ENCODE assay signal across 21 cellular contexts in the genomic region with DNA sequence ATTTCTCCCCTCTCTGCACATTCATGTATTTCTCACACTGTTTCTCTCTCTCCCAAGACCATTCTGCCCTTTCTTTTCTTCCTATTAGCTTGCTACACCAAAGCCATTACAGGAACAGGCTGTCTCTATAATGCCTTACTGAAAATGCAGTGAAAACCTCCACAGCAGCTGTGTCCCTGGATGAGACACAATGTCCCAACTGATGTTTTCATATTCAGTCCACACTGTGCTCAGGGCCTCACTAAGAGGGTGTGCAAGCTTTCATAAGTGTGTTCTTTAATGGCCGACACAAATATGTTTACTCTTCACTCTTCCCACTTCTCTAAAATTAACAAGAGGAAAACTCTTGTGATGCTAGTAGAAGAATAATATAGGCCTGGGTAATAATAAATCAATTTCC.
"Had no signal": no experiment of that assay in that cellular context is flagged by ENCODE, and none has a peak within 500 bp of the region (broad histone marks: within the 10 kb centered on the region; RNA-seq: fewer than 3 reads in every experiment).

No MANE protein-coding gene starts in this region.

- H3K9me3 ChIP-seq: adrenal gland, ascending aorta, breast epithelium, esophagus squamous epithelium, gastrocnemius medialis, right lobe of liver, thyroid gland had no signal

- H3K4me1 Mint-ChIP-seq: activated B cell treated with CpG ODN at 0.5 μM for 24 hours; activated CD4-positive, alpha-beta T cell treated with anti-CD3 and anti-CD28 coated beads for 36 hours; central memory CD8-positive, alpha-beta T cell had no signal

- H3K27me3 Mint-ChIP-seq: activated B cell treated with CpG ODN at 0.5 μM for 24 hours; activated CD4-positive, alpha-beta T cell treated with anti-CD3 and anti-CD28 coated beads for 36 hours; activated naive CD8-positive, alpha-beta T cell; central memory CD8-positive, alpha-beta T cell had no signal

- H3K4me3 Mint-ChIP-seq: activated B cell treated with CpG ODN at 0.5 μM for 24 hours; activated CD4-positive, alpha-beta T cell treated with anti-CD3 and anti-CD28 coated beads for 36 hours; activated naive CD8-positive, alpha-beta T cell; activated T-cell treated with anti-CD3 and anti-CD28 coated beads, Interleukin-2, amount 50 U/mL, for 4 hours; central memory CD8-positive, alpha-beta T cell; effector memory CD8-positive, alpha-beta T cell had no signal

- H3K4me3 ChIP-seq: adrenal gland, ascending aorta, breast epithelium, esophagus squamous epithelium, gastrocnemius medialis, right lobe of liver, thyroid gland had no signal

- H3K4me1 ChIP-seq: breast epithelium, right lobe of liver, thyroid gland had no signal

- H3K27ac ChIP-seq: right lobe of liver had no signal

- DNase-seq: activated B cell treated with CpG ODN at 0.5 μM for 24 hours; activated CD4-positive, alpha-beta T cell treated with anti-CD3 and anti-CD28 coated beads, Interleukin-2, amount 50 U/mL, for 4 hours; activated CD8-positive, alpha-beta memory T cell treated with anti-CD3 and anti-CD28 coated beads, Interleukin-2, amount 50 U/mL, for 48 hours; activated naive CD4-positive, alpha-beta T cell; activated T-cell treated with anti-CD3 and anti-CD28 coated beads, Interleukin-2, amount 50 U/mL, for 4 hours; effector memory CD8-positive, alpha-beta T cell; esophagus squamous epithelium; mammary epithelial cell; occipital lobe; stimulated activated CD4-positive, alpha-beta T cell treated with anti-CD3 and anti-CD28 coated beads, Interleukin-4, amount 100 ng/mL, for 1 hour; T1000; thyroid gland had no signal

- H3K9me3 Mint-ChIP-seq: activated T-cell treated with anti-CD3 and anti-CD28 coated beads, Interleukin-2, amount 50 U/mL, for 4 hours; activated T-helper 2 cell treated with anti-CD3 and anti-CD28 coated beads, Interferon-gamma antibody, Interleukin-2, Interleukin-4, amounts not matched to agents 10 μg/mL and 5 μg/mL and 100 μg/mL, durations not matched to agents 14 hours and 24 hours and 36 hours; central memory CD8-positive, alpha-beta T cell; effector memory CD8-positive, alpha-beta T cell had no signal

- H3K36me3 ChIP-seq: adrenal gland, ascending aorta, breast epithelium, esophagus squamous epithelium, gastrocnemius medialis, right lobe of liver, thyroid gland had no signal

- H3K27ac Mint-ChIP-seq: activated B cell treated with CpG ODN at 0.5 μM for 24 hours; activated CD4-positive, alpha-beta T cell treated with anti-CD3 and anti-CD28 coated beads for 36 hours; activated naive CD8-positive, alpha-beta T cell; activated T-helper 2 cell treated with anti-CD3 and anti-CD28 coated beads, Interferon-gamma antibody, Interleukin-2, Interleukin-4, amounts not matched to agents 10 μg/mL and 5 μg/mL and 100 μg/mL, durations not matched to agents 14 hours and 24 hours and 36 hours; effector memory CD8-positive, alpha-beta T cell had no signal

- H3K27me3 ChIP-seq: adrenal gland, ascending aorta, breast epithelium, esophagus squamous epithelium, gastrocnemius medialis, right lobe of liver, thyroid gland had no signal
